34 cellular contexts compared by ENCODE assay signal in the genomic region with DNA sequence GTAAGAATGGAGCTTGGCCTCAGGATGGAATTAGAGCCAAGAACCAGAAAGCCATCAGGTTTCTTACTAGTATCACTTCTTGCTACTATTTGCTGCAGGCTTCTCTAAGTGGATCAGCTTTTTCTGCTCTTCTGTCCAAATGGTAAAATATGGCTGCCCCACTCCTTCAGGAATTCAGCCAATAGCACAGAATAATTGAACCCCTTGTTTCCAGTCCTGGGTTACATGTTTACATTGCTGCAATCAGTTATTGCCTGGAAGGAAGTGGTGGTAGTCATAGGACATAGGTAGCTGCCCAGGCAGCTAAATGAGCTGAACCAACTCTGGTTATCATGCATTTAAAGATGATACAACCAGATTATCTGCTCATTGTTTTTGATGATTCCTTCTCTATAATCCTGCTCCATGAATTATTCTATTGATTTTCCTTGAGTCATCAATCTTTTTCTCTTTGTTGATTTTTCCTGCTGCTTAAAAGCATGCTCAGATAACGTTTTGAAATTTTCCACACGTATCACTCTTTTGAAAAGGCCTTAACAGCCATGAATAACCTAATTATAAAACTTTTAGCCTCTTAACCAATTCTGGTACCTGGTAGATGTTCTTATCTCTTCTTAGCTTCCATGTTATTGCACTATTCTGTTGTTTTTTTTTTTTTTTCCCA. TPM values are rescaled to one million over a fixed set of nuclear protein-coding genes. Genes with fewer than 3 reads are reported as not detected.
DNase-seq lines count a peak whose midpoint lies in the region; ATAC-seq, FAIRE-seq and TF ChIP-seq lines count a peak whose summit lies in the region.
"Had no signal": no experiment of that assay in that cellular context is flagged by ENCODE, and none has a peak within 500 bp of the region (broad histone marks: within the 10 kb centered on the region; RNA-seq: fewer than 3 reads in every experiment).

No MANE protein-coding gene starts in this region.

- DNase-seq in BE2C (peak; percentile 18), NCI-H146 (lab: John Stamatoyannopoulos, UW) (peak; percentile 12), GM12878 (ENCODE audit: low read depth, low spot score) (no peak), HepG2 (ENCODE audit: low spot score) (peak; percentile 82), GM12891 (ENCODE audit: insufficient read length, low spot score) (no peak), SHP77 (lab: John Stamatoyannopoulos, UW) (no peak)
- DNase-seq in naive thymus-derived CD8-positive, alpha-beta T cell: no peak
- DNase-seq: ACHN; activated CD4-positive, alpha-beta T cell treated with anti-CD3 and anti-CD28 coated beads for 36 hours; activated naive CD4-positive, alpha-beta T cell treated with anti-CD3 and anti-CD28 coated beads for 36 hours; activated T-cell treated with anti-CD3 and anti-CD28 coated beads, Interleukin-2, amount 50 U/mL, for 4 hours; amniotic stem cell; colonic mucosa; effector memory CD8-positive, alpha-beta T cell; esophagus squamous epithelium; left ventricle myocardium inferior; midbrain; NCI-H1048; NCI-H2029; NCI-H748 treated with DMSO at 0.1 percent for 48 hours; OCI-M1; ovary; SIG-M5; spleen; stimulated activated CD4-positive, alpha-beta T cell treated with anti-CD3 and anti-CD28 coated beads, Interleukin-2, amount 100 ng/mL, for 48 hours; T-helper 1 cell had no signal

- TF ChIP-seq EP300 in GM12878 (IDR thresholded peaks at IDR 0.05; ENCODE audit: borderline replicate concordance in 1 of 2, control insufficient read depth in 1 of 2, low read depth in 2 of 2, low read length in 2 of 2) (no peak), HepG2 (IDR thresholded peaks at IDR 0.05; ENCODE audit: low read depth in 2 of 2, low read length in 2 of 2) (peak in 1 of 2 experiments; percentile 37; a peak in 1 of 4 replicates), HepG2 (CRISPR knock-in tag; IDR thresholded peaks at IDR 0.05; ENCODE audit: borderline replicate concordance) (0 out of 2 replicates have a peak, but pooled peaks have one; percentile 20)

- H2AFZ ChIP-seq in GM12878 (ENCODE audit: control insufficient read depth, low read depth, low read length) (no peak overlapping the region), HepG2 (ENCODE audit: low read length) (no peak overlapping the region)
- H2AFZ ChIP-seq: hepatocyte had no signal

- H3K4me1 ChIP-seq in BE2C (peaks cover 7% of the 10 kb centered on the region), GM12878 (ENCODE audit: control insufficient read depth, insufficient read depth, low read length) (no peaks in the 10 kb centered on the region), HepG2 (ENCODE audit: insufficient read depth, low read length) (peaks cover 98% of the 10 kb centered on the region)
- H3K4me1 ChIP-seq: colonic mucosa had no signal

- POLR2A ChIA-PET in GM12878 (lab: Charles Lee) (interaction anchor here (0.6 to 1.0 kb wide), 6 partner anchors 13 to 382 kb away, joined by 3 to 4 read pairs (median 3); partner anchors contain the start of gene AGPS), HepG2 (lab: Yijun Ruan, JAX) (interaction anchor here (0.9 to 2.7 kb wide), 4 partner anchors 7 to 140 kb away, joined by 3 to 21 read pairs (median 8); partner anchors contain the start of genes AGPS and NFE2L2)
- POLR2A ChIA-PET in naive thymus-derived CD8-positive, alpha-beta T cell (lab: Charles Lee): interaction anchor here (1.0 kb wide), 1 partner anchor 12 kb away, joined by 3 read pairs; no protein-coding TSS in a partner anchor

- intact Hi-C loops in GM12878 (cut with micrococcal nuclease; ENCODE audit: unreplicated experiment): no loop called here
- intact Hi-C loops in HepG2 (cut with micrococcal nuclease; ENCODE audit: unreplicated experiment): no loop called here

- H3K9me3 ChIP-seq in BE2C (no peaks in the 10 kb centered on the region), GM12878 (replicated peaks; ENCODE audit: control insufficient read depth, insufficient read depth, low read length) (no peaks in the 10 kb centered on the region; the same call in 2 of the 3 replicates), HepG2 (ENCODE audit: low read length) (no peaks in the 10 kb centered on the region)
- H3K9me3 ChIP-seq: breast epithelium, colonic mucosa, esophagus squamous epithelium, left ventricle myocardium inferior, ovary, right atrium auricular region, spleen had no signal

- H3K27me3 Mint-ChIP-seq in naive thymus-derived CD8-positive, alpha-beta T cell: no peaks in the 10 kb centered on the region
- H3K27me3 Mint-ChIP-seq: activated CD4-positive, alpha-beta T cell treated with anti-CD3 and anti-CD28 coated beads for 36 hours; effector memory CD8-positive, alpha-beta T cell had no signal

- H3K4me1 Mint-ChIP-seq in naive thymus-derived CD8-positive, alpha-beta T cell: peaks cover 32 to 58% (median 54%) of the 10 kb centered on the region in 4 donors
- H3K4me1 Mint-ChIP-seq: nephron had no signal

- TF ChIP-seq RAD21 in GM12878 (IDR thresholded peaks at IDR 0.05; ENCODE audit: insufficient read depth, low read depth, low read length) (no peak), HepG2 (CRISPR knock-in tag; IDR thresholded peaks at IDR 0.05) (no peak)

- TF ChIP-seq POLR2A in GM12878 (IDR thresholded peaks at IDR 0.05; ENCODE audit: low read depth, low read length): no peak
- TF ChIP-seq POLR2A in HepG2 (IDR thresholded peaks at IDR 0.05; ENCODE audit: insufficient read depth in 1 of 2, low read depth in 2 of 2, low read length in 2 of 2): no peak
- TF ChIP-seq POLR2A in GM12891 (IDR thresholded peaks at IDR 0.05; ENCODE audit: low read depth, low read length): no peak

- FAIRE-seq in GM12878 (lab: Jason Lieb, UNC) (no peak), HepG2 (lab: Jason Lieb, UNC) (no peak), GM12891 (lab: Jason Lieb, UNC) (no peak)
- FAIRE-seq: frontal cortex had no signal

- BruUV-seq in GM12878 (replicated peaks; lab: Mats Ljungman, UMichigan) (no TSS peak), HepG2 (replicated peaks; lab: Mats Ljungman, UMichigan) (no TSS peak)

- no peaks in the 10 kb centered on the region for H4K20me1 ChIP-seq in GM12878 (ENCODE audit: control insufficient read depth, insufficient read depth)
- peaks cover 34% of the 10 kb centered on the region for H4K20me1 ChIP-seq in HepG2 (ENCODE audit: insufficient read depth, low read length)

- no peak overlapping the region for H3K4me3 ChIP-seq in BE2C (ENCODE audit: low read depth, low read length)
- no peak overlapping the region for H3K4me3 ChIP-seq in GM12878
- no peak overlapping the region for H3K4me3 ChIP-seq in HepG2 (replicated peaks in 1 of 3; ENCODE audit: insufficient read depth in 1 of 3, low read depth in 2 of 3, low read length in 3 of 3)
- H3K4me3 ChIP-seq: BLaER1 treated with 17β-estradiol and CSF1 and Interleukin-3, amounts not matched to agents 10 nM and 100 nM; breast epithelium; colonic mucosa; esophagus squamous epithelium; hepatocyte; left ventricle myocardium inferior; ovary; right atrium auricular region; spleen had no signal

- H3K4me3 Mint-ChIP-seq in naive thymus-derived CD8-positive, alpha-beta T cell: no peak overlapping the region
- H3K4me3 Mint-ChIP-seq: activated CD4-positive, alpha-beta T cell treated with anti-CD3 and anti-CD28 coated beads for 36 hours; activated naive CD4-positive, alpha-beta T cell treated with anti-CD3 and anti-CD28 coated beads for 36 hours; activated T-cell treated with anti-CD3 and anti-CD28 coated beads, Interleukin-2, amount 50 U/mL, for 4 hours; effector memory CD8-positive, alpha-beta T cell; nephron; stimulated activated effector memory CD8-positive, alpha-beta T cell treated with anti-CD3 and anti-CD28 coated beads, Interleukin-12 subunit alpha, Interleukin-12 subunit beta, amount 100 ng/mL, for 72 hours had no signal

- SMC1A ChIA-PET in GM12878 (lab: Charles Lee; ENCODE audit: uncharacterized antibody, unreplicated experiment): interaction anchor here (1.0 to 3.2 kb wide), 6 partner anchors 9 to 69 kb away, joined by 3 to 18 read pairs (median 8); no protein-coding TSS in a partner anchor

- H3K9me3 Mint-ChIP-seq in naive thymus-derived CD8-positive, alpha-beta T cell: peaks cover 0 to 4% (median 0%) of the 10 kb centered on the region in 9 donors
- H3K9me3 Mint-ChIP-seq: activated T-cell treated with anti-CD3 and anti-CD28 coated beads, Interleukin-2, amount 50 U/mL, for 4 hours; effector memory CD8-positive, alpha-beta T cell had no signal

- RAD21 ChIA-PET in GM12878 (lab: Charles Lee; ENCODE audit: unreplicated experiment): interaction anchor here (0.6 to 2.0 kb wide), 4 partner anchors 9 to 241 kb away, joined by 3 to 7 read pairs (median 6); no protein-coding TSS in a partner anchor

- H3K36me3 ChIP-seq in BE2C (no peaks in the 10 kb centered on the region), GM12878 (ENCODE audit: control insufficient read depth in 2 of 2, insufficient read depth in 2 of 2, low read length in 1 of 2) (no peaks in the 10 kb centered on the region), HepG2 (replicated peaks in 1 of 2; ENCODE audit: control insufficient read depth in 1 of 2, insufficient read depth in 2 of 2, low read length in 2 of 2) (peaks cover 0 to 3% of the 10 kb centered on the region in 2 experiments; a peak in 2 of 5 replicates)
- H3K36me3 ChIP-seq: breast epithelium, colonic mucosa, esophagus squamous epithelium, left ventricle myocardium inferior, ovary, right atrium auricular region, spleen had no signal

- no peak for TF ChIP-seq CTCF in BE2C (IDR thresholded peaks at IDR 0.05; ENCODE audit: low read depth, low read length)
- TF ChIP-seq CTCF in GM12878 (IDR thresholded peaks at IDR 0.05 in 2 of 3, conservative IDR thresholded peaks at IDR 0.05 in 1 of 3; ENCODE audit: control insufficient read depth in 2 of 3, extremely low read depth in 1 of 3, insufficient read depth in 1 of 3, low read depth in 3 of 3, low read length in 3 of 3): no peak
- no peak for TF ChIP-seq CTCF in HepG2 (CRISPR knock-in tag; IDR thresholded peaks at IDR 0.05)

- peaks cover 46% of the 10 kb centered on the region for H3K79me2 ChIP-seq in GM12878 (ENCODE audit: control insufficient read depth, insufficient read depth, low read length)
- peaks cover 100% of the 10 kb centered on the region for H3K79me2 ChIP-seq in HepG2 (ENCODE audit: insufficient read depth, low read length)

- H3K27ac Mint-ChIP-seq in naive thymus-derived CD8-positive, alpha-beta T cell: peak overlapping the region in 1 of 10 donors; percentile 6
- H3K27ac Mint-ChIP-seq: activated CD4-positive, alpha-beta T cell treated with anti-CD3 and anti-CD28 coated beads for 36 hours; activated naive CD4-positive, alpha-beta T cell treated with anti-CD3 and anti-CD28 coated beads for 36 hours; effector memory CD8-positive, alpha-beta T cell; nephron; stimulated activated effector memory CD8-positive, alpha-beta T cell treated with anti-CD3 and anti-CD28 coated beads, Interleukin-12 subunit alpha, Interleukin-12 subunit beta, amount 100 ng/mL, for 72 hours had no signal

- CTCF ChIA-PET in GM12878 (lab: Yijun Ruan, JAX): interaction anchor here (0.9 to 3.5 kb wide), 6 partner anchors 10 to 320 kb away, joined by 3 to 22 read pairs (median 4); no protein-coding TSS in a partner anchor
- CTCF ChIA-PET in HepG2 (lab: Yijun Ruan, JAX; ENCODE audit: low intra/inter-chr PET ratio, low total read pairs): no interaction called here

- H3K27ac ChIP-seq in GM12878 (ENCODE audit: control insufficient read depth, insufficient read depth) (no peak overlapping the region), HepG2 (ENCODE audit: extremely low read length, insufficient read depth, low read length) (peak overlapping the region; percentile 13)
- H3K27ac ChIP-seq: BLaER1 treated with 17β-estradiol and CSF1 and Interleukin-3, amounts not matched to agents 10 nM and 100 nM; breast epithelium; colonic mucosa; esophagus squamous epithelium; hepatocyte; left ventricle myocardium inferior; ovary; right atrium auricular region; spleen had no signal

- peaks cover 3 to 4% (median 4%) of the 10 kb centered on the region in 3 donors for H3K36me3 Mint-ChIP-seq in naive thymus-derived CD8-positive, alpha-beta T cell
- H3K36me3 Mint-ChIP-seq: stimulated activated effector memory CD8-positive, alpha-beta T cell treated with anti-CD3 and anti-CD28 coated beads, Interleukin-12 subunit alpha, Interleukin-12 subunit beta, amount 100 ng/mL, for 72 hours had no signal

- H3K27me3 ChIP-seq in BE2C: no peaks in the 10 kb centered on the region
- H3K27me3 ChIP-seq in GM12878 (replicated peaks in 1 of 2; ENCODE audit: control insufficient read depth in 2 of 2, insufficient read depth in 2 of 2, low read length in 1 of 2): no peaks in the 10 kb centered on the region
- H3K27me3 ChIP-seq in HepG2 (ENCODE audit: control insufficient read depth in 1 of 2, insufficient read depth in 2 of 2, low read length in 2 of 2): no peaks in the 10 kb centered on the region
- H3K27me3 ChIP-seq: BLaER1 treated with 17β-estradiol and CSF1 and Interleukin-3, amounts not matched to agents 10 nM and 100 nM; breast epithelium; colonic mucosa; esophagus squamous epithelium; hepatocyte; ovary; right atrium auricular region; spleen had no signal

- H3K4me2 ChIP-seq in GM12878 (ENCODE audit: control insufficient read depth, insufficient read depth) (no peak overlapping the region), HepG2 (ENCODE audit: low read depth, low read length) (peak overlapping the region; percentile 21)
- H3K4me2 ChIP-seq: hepatocyte had no signal

- in situ Hi-C loops in GM12878 (cut with MboI) (no loop called here), HepG2 (cut with HindIII; ENCODE audit: extremely low pct_ligation_motif_present, low pct_unique_long_range_greater_than_20kb) (no loop called here)

- WGBS in GM12878 (ENCODE audit: insufficient coverage, insufficient replicate concordance, low lambda C conversion rate, missing lambda C conversion rate): 97% methylated on average over 2 of the region's 2 CpGs
- WGBS in HepG2 (ENCODE audit: low lambda C conversion rate): 73% methylated on average over 2 of the region's 2 CpGs

- 0 out of 3 replicates have a peak, but pooled peaks have one; percentile 14 for ATAC-seq in GM12878
- peak; percentile 92 for ATAC-seq in HepG2
- ATAC-seq in HG02678 (IDR thresholded peaks at IDR 0.05; ENCODE audit: unreplicated experiment): no peak
- ATAC-seq in naive thymus-derived CD8-positive, alpha-beta T cell: no peak
- ATAC-seq: activated CD4-positive, alpha-beta T cell treated with anti-CD3 and anti-CD28 coated beads for 36 hours; activated T-cell treated with anti-CD3 and anti-CD28 coated beads, Interleukin-2, amount 50 U/mL, for 4 hours; effector memory CD8-positive, alpha-beta T cell; stimulated activated effector memory CD8-positive, alpha-beta T cell treated with anti-CD3 and anti-CD28 coated beads, Interleukin-12 subunit alpha, Interleukin-12 subunit beta, amount 100 ng/mL, for 72 hours had no signal

- H3K9ac ChIP-seq in GM12878 (ENCODE audit: control insufficient read depth, insufficient read depth, low read length) (no peak overlapping the region), HepG2 (ENCODE audit: insufficient read depth, low read depth, low read length) (no peak overlapping the region)
- H3K9ac ChIP-seq: BLaER1 treated with 17β-estradiol and CSF1 and Interleukin-3, amounts not matched to agents 10 nM and 100 nM had no signal

RNA-seq across cellular contexts. Expression of gene AGPS, which starts 12.6 kb away (rescaled TPM):
- polyA plus RNA-seq in BE2C (2012; ENCODE audit: insufficient read depth, insufficient read length, low read depth): 30.6 TPM
- 61.8 and 83.2 TPM in 2 replicates for total RNA-seq in GM12878 (2013; cell fraction: nucleolus; rRNA removed)
- total RNA-seq in GM12878 (2014; rRNA removed) (37.7 and 45.5 TPM in 2 replicates), GM12878 (2014; rRNA removed; fragmentation: Illumina TruSeq; extraction: Trizol) (39.7 and 39.8 TPM in 2 replicates), GM12878 (2021) (54.1 and 54.2 TPM in 2 replicates), HepG2 (2016; rRNA removed; fragmentation: Illumina TruSeq; extraction: Trizol) (99.0 and 159 TPM in 2 replicates)
- 6.5 TPM for polyA plus RNA-seq in GM12878 (2011; ENCODE audit: low read depth)
- polyA plus RNA-seq in GM12878 (2011; rRNA removed) (28.1 and 49.6 TPM in 2 replicates), GM12878 (2014; fragmentation: Illumina TruSeq; extraction: Trizol) (32.6 and 38.0 TPM in 2 replicates), GM12878 (2014; fragmentation: Nextera tagmentation; extraction: Ambion mirVana) (10 to 100 TPM in 1 of 2 experiments, 1 to 10 TPM in 1; 7.9 to 11.1 TPM), GM12878 (2014; rRNA removed) (43.2 and 43.8 TPM in 2 replicates), GM12878 (2016; fragmentation: Nextera tagmentation; extraction: Ambion mirVana) (10 to 100 TPM; 42.3 to 46.0 TPM), HepG2 (2011; rRNA removed) (33.0 and 39.4 TPM in 2 replicates)
- polyA plus RNA-seq in GM12878 (2011; cell fraction: cytosol; rRNA removed): 7.5 and 9.2 TPM in 2 replicates
- polyA plus RNA-seq in GM12878 (2011; cell fraction: nucleus; rRNA removed): 10.8 and 15.0 TPM in 2 replicates
- 10.6 and 13.5 TPM in 2 replicates for polyA plus RNA-seq in GM12878 (2012)
- polyA minus RNA-seq in GM12878 (2011; rRNA and poly(A)+ RNA removed): 17.5 and 31.1 TPM in 2 replicates
- 11.4 and 16.7 TPM in 2 replicates for polyA minus RNA-seq in GM12878 (2011; cell fraction: cytosol; rRNA and poly(A)+ RNA removed)
- 15.0 and 28.9 TPM in 2 replicates for polyA minus RNA-seq in GM12878 (2011; cell fraction: nucleus; rRNA and poly(A)+ RNA removed)
- 13.8 and 16.6 TPM in 2 replicates for total RNA-seq in HepG2 (2016; cell fraction: cytosol; rRNA removed; fragmentation: Illumina TruSeq; extraction: Trizol; ENCODE audit: low read depth)
- total RNA-seq in HepG2 (2016; cell fraction: insoluble cytoplasmic fraction; rRNA removed; fragmentation: Illumina TruSeq; extraction: Trizol): 107 and 167 TPM in 2 replicates
- total RNA-seq in HepG2 (2016; cell fraction: membrane; rRNA removed; fragmentation: Illumina TruSeq; extraction: Trizol): 27.7 and 34.8 TPM in 2 replicates
- 78.6 and 83.3 TPM in 2 replicates for total RNA-seq in HepG2 (2016; cell fraction: nucleus; rRNA removed; fragmentation: Illumina TruSeq; extraction: Trizol)
- polyA plus RNA-seq in HepG2 (2011; cell fraction: cytosol; rRNA removed): 12.4 and 18.2 TPM in 2 replicates
- 33.3 and 39.4 TPM in 2 replicates for polyA plus RNA-seq in HepG2 (2011; cell fraction: nucleus; rRNA removed)
- polyA plus RNA-seq in HepG2 (2012): 60.7 and 80.2 TPM in 2 replicates
- polyA plus RNA-seq in HepG2 (2016; cell fraction: cytosol; fragmentation: Illumina TruSeq; extraction: Trizol; ENCODE audit: low read depth): 5.1 and 5.9 TPM in 2 replicates
- 103 and 105 TPM in 2 replicates for polyA plus RNA-seq in HepG2 (2016; cell fraction: insoluble cytoplasmic fraction; fragmentation: Illumina TruSeq; extraction: Trizol; ENCODE audit: low read depth)
- polyA plus RNA-seq in HepG2 (2016; cell fraction: membrane; fragmentation: Illumina TruSeq; extraction: Trizol; ENCODE audit: low read depth): 12.6 and 14.4 TPM in 2 replicates
- polyA plus RNA-seq in HepG2 (2016; cell fraction: nucleus; fragmentation: Illumina TruSeq; extraction: Trizol; ENCODE audit: insufficient read depth, low read depth): 46.9 and 49.0 TPM in 2 replicates
- 9.0 and 17.9 TPM in 2 replicates for polyA minus RNA-seq in HepG2 (2011; rRNA and poly(A)+ RNA removed; ENCODE audit: low replicate concordance)
- polyA minus RNA-seq in HepG2 (2011; cell fraction: cytosol; rRNA and poly(A)+ RNA removed): 50.4 and 57.0 TPM in 2 replicates
- polyA minus RNA-seq in HepG2 (2011; cell fraction: nucleus; rRNA and poly(A)+ RNA removed): 169 and 218 TPM in 2 replicates
- 15.1 TPM for polyA plus RNA-seq in GM12891 (2012; ENCODE audit: low read depth, missing spikeins)
- total RNA-seq in naive thymus-derived CD8-positive, alpha-beta T cell: 10 to 100 TPM; 24.8 to 25.6 TPM
- 10 to 100 TPM; 13.0 to 16.3 (median 13.2) TPM for polyA plus RNA-seq in naive thymus-derived CD8-positive, alpha-beta T cell

Comparison
In these comparisons a context has a peak if more than half of its experiments do, and no peak if none do; other contexts are left out.
1. DNase-seq: peak in BE2C (single experiment), NCI-H146 (single experiment) and HepG2 (single experiment); none in GM12878 (single experiment), GM12891 (single experiment), naive thymus-derived CD8-positive, alpha-beta T cell (0 of 10) and SHP77 (0 of 2).
2. ATAC-seq: peak in GM12878 (single experiment) and HepG2 (single experiment); none in HG02678 (single experiment) and naive thymus-derived CD8-positive, alpha-beta T cell (0 of 2).